In the genomic region with DNA sequence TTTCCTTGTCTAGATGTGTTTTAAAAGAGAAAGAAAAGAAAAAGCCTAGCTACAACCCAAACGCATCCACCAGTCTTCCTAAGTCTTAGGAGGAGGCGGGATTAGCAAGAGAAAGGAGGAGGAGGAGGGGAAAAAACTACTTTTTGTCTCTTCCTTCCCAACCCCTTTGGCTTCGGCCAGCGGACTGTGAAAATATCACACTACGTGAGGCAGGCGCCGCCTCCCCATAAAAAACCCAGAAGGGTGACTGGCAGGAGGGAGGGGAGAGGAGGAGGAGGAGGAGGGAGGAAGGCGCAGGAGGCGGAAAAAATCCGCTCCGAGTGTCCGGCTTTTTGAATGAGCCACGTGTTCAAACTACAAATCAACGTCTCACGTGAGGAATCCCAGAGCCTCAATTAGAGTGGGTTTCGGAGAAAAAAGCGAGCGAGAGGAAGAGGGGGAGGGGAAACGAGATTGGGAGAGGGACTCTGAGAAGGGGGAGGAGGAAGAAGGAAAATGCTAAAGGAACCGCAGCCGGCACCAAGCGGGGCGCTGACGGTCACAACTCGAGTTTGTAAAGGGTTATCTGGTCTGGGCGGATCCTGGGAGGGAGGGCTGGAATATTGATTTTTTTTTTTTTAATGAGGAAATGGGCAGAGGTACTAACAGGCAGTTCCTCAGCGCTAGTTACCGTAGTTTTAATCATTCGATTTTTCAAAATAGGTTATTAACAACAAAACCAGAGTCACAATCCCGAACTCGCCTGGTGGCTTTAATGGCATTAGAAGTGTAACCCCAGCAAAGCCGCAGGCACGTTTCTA, we compare ENCODE assay signal across 8 cellular contexts. TPM values are rescaled to one million over a fixed set of nuclear protein-coding genes. Genes with fewer than 3 reads are reported as not detected.
A peak's percentile ranks its signal among the peaks of the same experiment; 100 is the strongest.
DNase-seq lines count a peak whose midpoint lies in the region; ATAC-seq and TF ChIP-seq lines count a peak whose summit lies in the region.

TSS of gene IGF2BP3 (minus strand) at position 202 of the 800 bp plus-strand sequence. CDS start 381 bp downstream, outside the sequence.

- H3K27ac ChIP-seq in duodenal mucosa (ENCODE audit: low read depth, low read length): no peak within 1 kb of the TSS

- peaks cover 33 to 35% of the 10 kb centered on the region in 2 donors for H3K4me1 ChIP-seq in duodenal mucosa (ENCODE audit: control insufficient read depth in 1 of 2, insufficient read depth in 2 of 2, low read length in 2 of 2)

- TF ChIP-seq CTCF in AG09319 (IDR thresholded peaks at IDR 0.05; ENCODE audit: low read depth, low read length): no peak

- H3K9me3 ChIP-seq in duodenal mucosa (ENCODE audit: control insufficient read depth in 1 of 2, low read length in 2 of 2): no peaks in the 10 kb centered on the region

- H3K36me3 Mint-ChIP-seq in naive thymus-derived CD8-positive, alpha-beta T cell: peaks cover 0 to 12% (median 10%) of the 10 kb centered on the region in 3 donors

- peaks cover 24 to 51% (median 45%) of the 10 kb centered on the region in 4 donors for H3K4me1 Mint-ChIP-seq in naive thymus-derived CD8-positive, alpha-beta T cell

- H3K36me3 ChIP-seq in duodenal mucosa (ENCODE audit: control insufficient read depth in 1 of 2, insufficient read depth in 2 of 2, low read length in 2 of 2): no peaks in the 10 kb centered on the region

- H3K4me3 Mint-ChIP-seq in naive thymus-derived CD8-positive, alpha-beta T cell: peak within 1 kb of the TSS; percentile 64 to 87 (median 84)

- DNase-seq in AG09319 (ENCODE audit: extremely low read depth, low read depth): peak; percentile 61
- DNase-seq in NCI-H1105 (lab: John Stamatoyannopoulos, UW): peak; percentile 96
- peak; percentile 99 for DNase-seq in SW 1271 (lab: John Stamatoyannopoulos, UW)
- DNase-seq in naive thymus-derived CD8-positive, alpha-beta T cell: peak in 2 of 10 donors; percentile 27 to 41
- no peak for DNase-seq in middle frontal gyrus (ENCODE audit: extremely low spot score, low spot score)

- peak; percentile 57 for TF ChIP-seq POLR2A in GM18505 (IDR thresholded peaks at IDR 0.05; ENCODE audit: borderline replicate concordance, extremely low read depth, insufficient read depth, insufficient read length)

- peak within 1 kb of the TSS in 6 of 10 donors; percentile 32 to 71 (median 48) for H3K27ac Mint-ChIP-seq in naive thymus-derived CD8-positive, alpha-beta T cell

- POLR2A ChIA-PET in naive thymus-derived CD8-positive, alpha-beta T cell (lab: Charles Lee): no interaction called here

- no peak within 1 kb of the TSS for H3K9ac ChIP-seq in duodenal mucosa (ENCODE audit: low read depth in 1 of 2, low read length in 2 of 2)

- peaks cover 75 to 95% of the 10 kb centered on the region in 2 donors for H3K27me3 ChIP-seq in duodenal mucosa (ENCODE audit: control insufficient read depth in 1 of 2, insufficient read depth in 2 of 2, low read length in 2 of 2)

- peaks cover 0 to 18% (median 7%) of the 10 kb centered on the region in 9 donors for H3K9me3 Mint-ChIP-seq in naive thymus-derived CD8-positive, alpha-beta T cell

- peaks cover 45 to 79% (median 63%) of the 10 kb centered on the region in 5 donors for H3K27me3 Mint-ChIP-seq in naive thymus-derived CD8-positive, alpha-beta T cell

- ATAC-seq in GM18505 (IDR thresholded peaks at IDR 0.05; ENCODE audit: unreplicated experiment) (no peak), GM21360 (IDR thresholded peaks at IDR 0.05; ENCODE audit: unreplicated experiment) (no peak)
- no peak for ATAC-seq in naive thymus-derived CD8-positive, alpha-beta T cell

- H3K4me3 ChIP-seq in duodenal mucosa (ENCODE audit: low read depth in 1 of 2, low read length in 2 of 2): peak within 1 kb of the TSS; percentile 48 to 59

RNA-seq across cellular contexts. Expression of gene IGF2BP3, which starts in this region (rescaled TPM):
- total RNA-seq in naive thymus-derived CD8-positive, alpha-beta T cell: not detected
- under 1 TPM in 2 of 3 donors, not detected in 1; 0.09 to 0.64 TPM for polyA plus RNA-seq in naive thymus-derived CD8-positive, alpha-beta T cell
